34 cellular contexts compared by ENCODE assay signal in the genomic region with DNA sequence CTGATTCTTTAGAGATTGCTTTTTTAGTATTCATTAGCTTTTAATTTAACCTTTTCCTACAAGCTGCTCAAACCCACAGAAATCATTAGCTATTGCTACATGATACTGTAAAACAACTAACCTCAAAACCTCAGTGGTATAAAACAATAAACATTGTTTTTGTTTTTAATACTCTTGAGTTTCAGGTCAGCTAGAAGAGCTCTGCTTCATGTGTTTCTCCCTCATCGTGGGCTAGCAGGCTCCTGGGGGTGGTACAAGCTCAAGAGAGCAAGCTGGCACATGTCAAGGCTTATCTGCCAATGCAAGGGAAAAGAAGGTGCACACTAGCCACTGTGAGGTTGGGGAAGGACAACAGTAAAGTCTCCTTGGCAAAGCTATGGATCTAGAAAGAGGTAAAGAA.
"Had no signal": no experiment of that assay in that cellular context is flagged by ENCODE, and none has a peak within 500 bp of the region (broad histone marks: within the 10 kb centered on the region; RNA-seq: fewer than 3 reads in every experiment).

No MANE protein-coding gene starts in this region.

- H3K36me3 Mint-ChIP-seq: activated CD4-positive, alpha-beta memory T cell treated with anti-CD3 and anti-CD28 coated beads for 36 hours; activated CD8-positive, alpha-beta memory T cell treated with anti-CD3 and anti-CD28 coated beads, Interleukin-2, amount 10 ng/mL, durations not matched to agents 7 days and 5 days; activated naive CD4-positive, alpha-beta T cell treated with anti-CD3 and anti-CD28 coated beads, Interleukin-2, amount 50 U/mL, for 24 hours; activated naive CD8-positive, alpha-beta T cell treated with anti-CD3 and anti-CD28 coated beads for 36 hours; brain had no signal

- H3K9me3 ChIP-seq: ascending aorta, breast epithelium, colonic mucosa had no signal

- ATAC-seq: activated CD4-positive, alpha-beta T cell treated with anti-CD3 and anti-CD28 coated beads for 36 hours; activated CD8-positive, alpha-beta memory T cell treated with anti-CD3 and anti-CD28 coated beads, Interleukin-2, amount 10 ng/mL, durations not matched to agents 7 days and 5 days; activated CD8-positive, alpha-beta T cell treated with anti-CD3 and anti-CD28 coated beads, Interleukin-2, amount 10 ng/mL, durations not matched to agents 7 days and 5 days; activated naive CD8-positive, alpha-beta T cell treated with anti-CD3 and anti-CD28 coated beads, Interleukin-2, amount 50 U/mL, for 24 hours; esophagus mucosa had no signal

- DNase-seq: activated CD4-positive, alpha-beta memory T cell treated with anti-CD3 and anti-CD28 coated beads for 36 hours; activated CD4-positive, alpha-beta T cell treated with anti-CD3 and anti-CD28 coated beads for 36 hours; activated CD4-positive, alpha-beta T cell treated with anti-CD3 and anti-CD28 coated beads, Interleukin-2, amount 10 ng/mL, durations not matched to agents 24 days and 14 days; activated CD4-positive, CD25-positive, alpha-beta regulatory T cell; activated CD4-positive, CD25-positive, alpha-beta regulatory T cell treated with anti-CD3 and anti-CD28 coated beads, Interleukin-2, amount 50 U/mL, for 72 hours; activated CD8-positive, alpha-beta memory T cell treated with anti-CD3 and anti-CD28 coated beads, Interleukin-2, amount 10 ng/mL, durations not matched to agents 7 days and 5 days; activated CD8-positive, alpha-beta memory T cell treated with anti-CD3 and anti-CD28 coated beads, Interleukin-2, amount 50 U/mL, for 4 hours; activated CD8-positive, alpha-beta T cell treated with anti-CD3 and anti-CD28 coated beads, Interleukin-2, amount 10 ng/mL, durations not matched to agents 7 days and 5 days; activated effector memory CD4-positive, alpha-beta T cell treated with anti-CD3 and anti-CD28 coated beads, Interleukin-2, amount 50 U/mL, for 16 hours; activated naive CD4-positive, alpha-beta T cell treated with anti-CD3 and anti-CD28 coated beads for 36 hours; activated naive CD8-positive, alpha-beta T cell treated with anti-CD3 and anti-CD28 coated beads for 36 hours; activated naive CD8-positive, alpha-beta T cell treated with anti-CD3 and anti-CD28 coated beads, Interleukin-2, amount 50 U/mL, for 24 hours; activated T-cell treated with anti-CD3 and anti-CD28 coated beads, Interleukin-2, amount 50 U/mL, for 1 hour; activated T-cell treated with anti-CD3 and anti-CD28 coated beads, Interleukin-2, amount 50 U/mL, for 48 hours; central memory CD4-positive, alpha-beta T cell; cerebellar nuclear complex; colonic mucosa; dorsolateral prefrontal cortex; effector memory CD4-positive, alpha-beta T cell; endodermal cell; foreskin fibroblast; head of caudate nucleus; hippocampal formation; T1000 had no signal

- H3K4me1 ChIP-seq: ascending aorta, breast epithelium, colonic mucosa had no signal

- H3K27ac Mint-ChIP-seq: activated CD4-positive, alpha-beta memory T cell treated with anti-CD3 and anti-CD28 coated beads for 36 hours; activated CD4-positive, alpha-beta T cell treated with anti-CD3 and anti-CD28 coated beads for 36 hours; activated CD4-positive, alpha-beta T cell treated with anti-CD3 and anti-CD28 coated beads, Interleukin-2, amount 10 ng/mL, durations not matched to agents 24 days and 14 days; activated CD8-positive, alpha-beta memory T cell treated with anti-CD3 and anti-CD28 coated beads, Interleukin-2, amount 10 ng/mL, durations not matched to agents 7 days and 5 days; activated CD8-positive, alpha-beta T cell treated with anti-CD3 and anti-CD28 coated beads, Interleukin-2, amount 10 ng/mL, durations not matched to agents 7 days and 5 days; activated naive CD4-positive, alpha-beta T cell treated with anti-CD3 and anti-CD28 coated beads for 36 hours; activated naive CD4-positive, alpha-beta T cell treated with anti-CD3 and anti-CD28 coated beads, Interleukin-2, amount 50 U/mL, for 24 hours; activated naive CD8-positive, alpha-beta T cell treated with anti-CD3 and anti-CD28 coated beads for 36 hours; activated naive CD8-positive, alpha-beta T cell treated with anti-CD3 and anti-CD28 coated beads, Interleukin-2, amount 50 U/mL, for 24 hours; activated T-helper 1 cell treated with anti-CD3 and anti-CD28 coated beads, Interleukin-12 subunit alpha, Interleukin-12 subunit beta, Interleukin-2, Interleukin-4 antibody, amounts not matched to agents 30 ng/mL and 10 ng/mL and 1 ng/mL, durations not matched to agents 14 hours and 24 hours and 36 hours; activated T-helper 2 cell treated with anti-CD3 and anti-CD28 coated beads, Interferon-gamma antibody, Interleukin-2, Interleukin-4, amounts not matched to agents 10 μg/mL and 5 μg/mL and 100 μg/mL, durations not matched to agents 14 hours and 24 hours and 36 hours; brain; dendritic cell treated with granulocyte-macrophage colony-stimulating factor and Interleukin-4, amounts not matched to agents 40 ng/mL and 50 ng/mL, for 4 days; endodermal cell; T-helper 2 cell treated with Interferon-gamma antibody and Interleukin-4, amounts not matched to agents 5 μg/mL and 100 μg/mL, for 36 hours had no signal

- H3K27me3 ChIP-seq: ascending aorta, breast epithelium, cardiac muscle cell, colonic mucosa had no signal

- H3K4me1 Mint-ChIP-seq: activated CD4-positive, alpha-beta T cell treated with anti-CD3 and anti-CD28 coated beads for 36 hours; activated CD4-positive, alpha-beta T cell treated with anti-CD3 and anti-CD28 coated beads, Interleukin-2, amount 10 ng/mL, durations not matched to agents 24 days and 14 days; activated CD8-positive, alpha-beta memory T cell treated with anti-CD3 and anti-CD28 coated beads, Interleukin-2, amount 10 ng/mL, durations not matched to agents 7 days and 5 days; activated naive CD4-positive, alpha-beta T cell treated with anti-CD3 and anti-CD28 coated beads, Interleukin-2, amount 50 U/mL, for 24 hours; activated naive CD8-positive, alpha-beta T cell treated with anti-CD3 and anti-CD28 coated beads for 36 hours; activated naive CD8-positive, alpha-beta T cell treated with anti-CD3 and anti-CD28 coated beads, Interleukin-2, amount 50 U/mL, for 24 hours; brain; endodermal cell had no signal

- H3K4me3 ChIP-seq: ascending aorta, breast epithelium, cardiac muscle cell, colonic mucosa, dorsolateral prefrontal cortex had no signal

- H3K27me3 Mint-ChIP-seq: activated CD4-positive, alpha-beta memory T cell treated with anti-CD3 and anti-CD28 coated beads for 36 hours; activated CD4-positive, alpha-beta T cell treated with anti-CD3 and anti-CD28 coated beads for 36 hours; activated CD4-positive, alpha-beta T cell treated with anti-CD3 and anti-CD28 coated beads, Interleukin-2, amount 10 ng/mL, durations not matched to agents 24 days and 14 days; activated CD8-positive, alpha-beta memory T cell treated with anti-CD3 and anti-CD28 coated beads, Interleukin-2, amount 10 ng/mL, durations not matched to agents 7 days and 5 days; activated naive CD4-positive, alpha-beta T cell treated with anti-CD3 and anti-CD28 coated beads, Interleukin-2, amount 50 U/mL, for 24 hours; activated naive CD8-positive, alpha-beta T cell treated with anti-CD3 and anti-CD28 coated beads for 36 hours; activated naive CD8-positive, alpha-beta T cell treated with anti-CD3 and anti-CD28 coated beads, Interleukin-2, amount 50 U/mL, for 24 hours; dendritic cell treated with granulocyte-macrophage colony-stimulating factor and Interleukin-4, amounts not matched to agents 40 ng/mL and 50 ng/mL, for 4 days had no signal

- H3K36me3 ChIP-seq: ascending aorta, breast epithelium, cardiac muscle cell, colonic mucosa had no signal

- H3K4me3 Mint-ChIP-seq: activated CD4-positive, alpha-beta memory T cell treated with anti-CD3 and anti-CD28 coated beads for 36 hours; activated CD4-positive, alpha-beta T cell treated with anti-CD3 and anti-CD28 coated beads for 36 hours; activated CD4-positive, alpha-beta T cell treated with anti-CD3 and anti-CD28 coated beads, Interleukin-2, amount 10 ng/mL, durations not matched to agents 24 days and 14 days; activated CD8-positive, alpha-beta memory T cell treated with anti-CD3 and anti-CD28 coated beads, Interleukin-2, amount 10 ng/mL, durations not matched to agents 7 days and 5 days; activated CD8-positive, alpha-beta T cell treated with anti-CD3 and anti-CD28 coated beads, Interleukin-2, amount 10 ng/mL, durations not matched to agents 7 days and 5 days; activated naive CD4-positive, alpha-beta T cell treated with anti-CD3 and anti-CD28 coated beads for 36 hours; activated naive CD4-positive, alpha-beta T cell treated with anti-CD3 and anti-CD28 coated beads, Interleukin-2, amount 50 U/mL, for 24 hours; activated naive CD8-positive, alpha-beta T cell treated with anti-CD3 and anti-CD28 coated beads for 36 hours; activated naive CD8-positive, alpha-beta T cell treated with anti-CD3 and anti-CD28 coated beads, Interleukin-2, amount 50 U/mL, for 24 hours; activated T-helper 1 cell treated with anti-CD3 and anti-CD28 coated beads, Interleukin-12 subunit alpha, Interleukin-12 subunit beta, Interleukin-2, Interleukin-4 antibody, amounts not matched to agents 30 ng/mL and 10 ng/mL and 1 ng/mL, durations not matched to agents 14 hours and 24 hours and 36 hours; brain; dendritic cell treated with granulocyte-macrophage colony-stimulating factor and Interleukin-4, amounts not matched to agents 40 ng/mL and 50 ng/mL, for 4 days; endodermal cell; T-helper 2 cell treated with Interferon-gamma antibody and Interleukin-4, amounts not matched to agents 5 μg/mL and 100 μg/mL, for 36 hours had no signal

- H3K9me3 Mint-ChIP-seq: endodermal cell; T-helper 2 cell treated with Interferon-gamma antibody and Interleukin-4, amounts not matched to agents 5 μg/mL and 100 μg/mL, for 36 hours had no signal

- H3K27ac ChIP-seq: ascending aorta, breast epithelium, cardiac muscle cell, colonic mucosa, dorsolateral prefrontal cortex had no signal
